ENCODE assay signal across 23 cellular contexts in genomic region chr10:83820033-83820432, GRCh38.
DNase-seq lines count a peak whose midpoint lies in the region; ATAC-seq and TF ChIP-seq lines count a peak whose summit lies in the region.
"Had no signal": no experiment of that assay in that cellular context is flagged by ENCODE, and none has a peak within 500 bp of the region (broad histone marks: within the 10 kb centered on the region; RNA-seq: fewer than 3 reads in every experiment).

No MANE protein-coding gene starts in this region.

- H3K9me3 ChIP-seq in right atrium auricular region (no peaks in the 10 kb centered on the region), gastroesophageal sphincter (no peaks in the 10 kb centered on the region), left lung (no peaks in the 10 kb centered on the region), ascending aorta (no peaks in the 10 kb centered on the region)
- H3K9me3 ChIP-seq in CD8-positive, alpha-beta T cell (ENCODE audit: low read length), result no peaks in the 10 kb centered on the region

- H3K36me3 ChIP-seq in right atrium auricular region (no peaks in the 10 kb centered on the region), gastroesophageal sphincter (no peaks in the 10 kb centered on the region), left lung (no peaks in the 10 kb centered on the region), ascending aorta (no peaks in the 10 kb centered on the region)
- H3K36me3 ChIP-seq in CD8-positive, alpha-beta T cell (ENCODE audit: insufficient read depth, low read length), result no peaks in the 10 kb centered on the region

- H3K4me1 ChIP-seq in right atrium auricular region (peaks cover 0 to 9% of the 10 kb centered on the region in 2 donors), gastroesophageal sphincter (peaks cover 0 to 5% (median 0%) of the 10 kb centered on the region in 3 donors), left lung (no peaks in the 10 kb centered on the region), ascending aorta (no peaks in the 10 kb centered on the region)
- H3K4me1 ChIP-seq in CD8-positive, alpha-beta T cell (ENCODE audit: insufficient read depth, low read length), result no peaks in the 10 kb centered on the region

- DNase-seq in Right ventricle myocardium superior, result no peak
- no peak for DNase-seq in right atrium auricular region (ENCODE audit: low spot score)
- DNase-seq in left lung, result no peak
- DNase-seq in DMS79 treated with DMSO at 0.1 percent for 48 hours (lab: John Stamatoyannopoulos, UW), result no peak
- DNase-seq in CD8-positive, alpha-beta T cell, result no peak
- no peak for DNase-seq in ascending aorta (ENCODE audit: low spot score in 2 of 2)
- no peak for DNase-seq in HCEC 1CT
- DNase-seq: 8988T; CD4-positive, alpha-beta T cell; DMS153; EL; NCI-H1092 treated with DMSO at 0.1 percent for 48 hours; NCI-H146; NCI-H2081; NCI-H2171 treated with DMSO at 0.1 percent for 48 hours; NCI-H446; NCI-H526 treated with DMSO at 0.1 percent for 48 hours had no signal

- no peaks in the 10 kb centered on the region for H3K4me1 Mint-ChIP-seq in CD8-positive, alpha-beta T cell (ENCODE audit: low read depth)
- H3K4me1 Mint-ChIP-seq: B cell had no signal

- intact Hi-C loops in Right ventricle myocardium superior (cut with DNase I), result no loop called here
- intact Hi-C loops in left lung (cut with DNase I), result no loop called here
- intact Hi-C loops in CD8-positive, alpha-beta T cell (cut with DNase I, micrococcal nuclease), result no loop called here
- intact Hi-C loops in ascending aorta (cut with DNase I), result no loop called here

- TF ChIP-seq POLR2A in gastroesophageal sphincter (IDR thresholded peaks at IDR 0.05), result no peak

- H3K27ac ChIP-seq in right atrium auricular region, result no peak overlapping the region
- H3K27ac ChIP-seq in gastroesophageal sphincter, result no peak overlapping the region
- no peak overlapping the region for H3K27ac ChIP-seq in left lung
- no peak overlapping the region for H3K27ac ChIP-seq in CD8-positive, alpha-beta T cell (ENCODE audit: low read depth, low read length)
- no peak overlapping the region for H3K27ac ChIP-seq in ascending aorta

- H3K36me3 Mint-ChIP-seq in CD8-positive, alpha-beta T cell, result no peaks in the 10 kb centered on the region

- WGBS in gastroesophageal sphincter (ENCODE audit: low coverage in 1 of 2), 2 donors, result 16 to 31% methylated on average over 3 of the region's 3 CpGs

- H3K27me3 ChIP-seq in right atrium auricular region (no peaks in the 10 kb centered on the region), gastroesophageal sphincter (no peaks in the 10 kb centered on the region), left lung (no peaks in the 10 kb centered on the region), ascending aorta (no peaks in the 10 kb centered on the region)
- no peaks in the 10 kb centered on the region for H3K27me3 ChIP-seq in CD8-positive, alpha-beta T cell (ENCODE audit: insufficient read depth, low read length)

- TF ChIP-seq CTCF in right atrium auricular region (IDR thresholded peaks at IDR 0.05) (no peak), gastroesophageal sphincter (IDR thresholded peaks at IDR 0.05) (no peak), left lung (IDR thresholded peaks at IDR 0.05) (no peak), ascending aorta (IDR thresholded peaks at IDR 0.05) (no peak)
- no peak for TF ChIP-seq CTCF in CD8-positive, alpha-beta T cell (IDR thresholded peaks at IDR 0.05)

- no peak overlapping the region for H3K27ac Mint-ChIP-seq in CD8-positive, alpha-beta T cell
- H3K27ac Mint-ChIP-seq: B cell; CD4-positive, alpha-beta T cell; GM23338 had no signal

- POLR2A ChIA-PET in CD8-positive, alpha-beta T cell (lab: Charles Lee), result no interaction called here

- CTCF ChIA-PET in CD8-positive, alpha-beta T cell (lab: Charles Lee), result no interaction called here

- no peaks in the 10 kb centered on the region for H3K9me3 Mint-ChIP-seq in CD8-positive, alpha-beta T cell
- H3K9me3 Mint-ChIP-seq: CD4-positive, alpha-beta T cell; GM23338 had no signal

- H3K4me3 ChIP-seq in right atrium auricular region (no peak overlapping the region), gastroesophageal sphincter (no peak overlapping the region), left lung (no peak overlapping the region), ascending aorta (no peak overlapping the region)
- H3K4me3 ChIP-seq in CD8-positive, alpha-beta T cell (ENCODE audit: low read depth, low read length), result no peak overlapping the region
- H3K4me3 ChIP-seq: GM12878, GM23338 had no signal

- no peak overlapping the region for H3K4me3 Mint-ChIP-seq in CD8-positive, alpha-beta T cell
- H3K4me3 Mint-ChIP-seq: B cell; CD4-positive, alpha-beta T cell; GM23338 had no signal

- ATAC-seq in Right ventricle myocardium superior (ENCODE audit: poor library complexity), result peak; percentile 94
- ATAC-seq in gastroesophageal sphincter, result peak; percentile 55
- ATAC-seq in left lung, result peak; percentile 33
- ATAC-seq in CD8-positive, alpha-beta T cell, result no peak
- ATAC-seq: GM12878, GM23338, HCT116, Panc1 had no signal

- TF ChIP-seq EP300 in gastroesophageal sphincter (IDR thresholded peaks at IDR 0.05), result no peak

- H3K27me3 Mint-ChIP-seq in CD8-positive, alpha-beta T cell (ENCODE audit: low read depth), result no peaks in the 10 kb centered on the region
- H3K27me3 Mint-ChIP-seq: B cell; CD4-positive, alpha-beta T cell had no signal
